Comparison of ENCODE assay signal across 8 cellular contexts in genomic region chr2:16653799-16654198, GRCh38. TPM values are rescaled to one million over a fixed set of nuclear protein-coding genes. Genes with fewer than 3 reads are reported as not detected.
DNase-seq lines count a peak whose midpoint lies in the region; ATAC-seq, FAIRE-seq and TF ChIP-seq lines count a peak whose summit lies in the region.

No MANE protein-coding gene starts in this region.

- no peak for TF ChIP-seq CTCF in GM06990 (IDR thresholded peaks at IDR 0.05; ENCODE audit: insufficient read depth, low read length, poor library complexity, severe bottlenecking)

- peak; percentile 59 for DNase-seq in GM06990 (ENCODE audit: extremely low read depth, insufficient read length)
- no peak for DNase-seq in left colon
- no peak for DNase-seq in urothelium cell line (ENCODE audit: low spot score)
- DNase-seq in posterior vena cava (ENCODE audit: low spot score): no peak
- no peak for DNase-seq in dermis blood vessel endothelial cell
- no peak for DNase-seq in activated T-cell treated with anti-CD3 and anti-CD28 coated beads for 4 hours

- peak; percentile 54 for ATAC-seq in GM21390 (IDR thresholded peaks at IDR 0.05; ENCODE audit: unreplicated experiment)
- ATAC-seq in HG03571 (IDR thresholded peaks at IDR 0.05; ENCODE audit: unreplicated experiment): peak; percentile 46
- ATAC-seq in left colon: peak; percentile 36

- FAIRE-seq in urothelium cell line (lab: Jason Lieb, UNC): no peak

- H3K4me3 ChIP-seq in GM06990 (replicated peaks; ENCODE audit: low read depth, low read length): no peak overlapping the region

- intact Hi-C loops in left colon (cut with DNase I, micrococcal nuclease) (no loop called here), posterior vena cava (cut with DNase I) (loop anchor here in 1 of 2 donors (10.0 kb wide), 1 partner anchor 71 kb away; no protein-coding TSS in a partner anchor)

- H3K27me3 ChIP-seq in GM06990 (replicated peaks; ENCODE audit: control insufficient read depth, insufficient read depth, low read length): no peaks in the 10 kb centered on the region

- no peaks in the 10 kb centered on the region for H3K36me3 ChIP-seq in GM06990 (ENCODE audit: control insufficient read depth, insufficient read depth, low read length)

RNA-seq across cellular contexts. Expression of gene CYRIA, which starts 11.8 kb away (rescaled TPM):
- total RNA-seq in left colon: 1 to 10 TPM; 2.4 to 6.4 TPM
- total RNA-seq in posterior vena cava: 10 to 100 TPM; 22.3 to 23.5 TPM
- 33.7 and 40.5 TPM in 2 replicates for total RNA-seq in dermis blood vessel endothelial cell
